In genomic region chr9:22067196-22067595, GRCh38 we compare ENCODE assay signal across 38 cellular contexts. TPM values are rescaled to one million over a fixed set of nuclear protein-coding genes. Genes with fewer than 3 reads are reported as not detected.
"Had no signal": no experiment of that assay in that cellular context is flagged by ENCODE, and none has a peak within 500 bp of the region (broad histone marks: within the 10 kb centered on the region; RNA-seq: fewer than 3 reads in every experiment).

No MANE protein-coding gene starts in this region.

- H3K4me3 ChIP-seq: ascending aorta, body of pancreas, breast epithelium, Peyer's patch, SJSA1 had no signal

- ATAC-seq: activated naive CD8-positive, alpha-beta T cell treated with anti-CD3 and anti-CD28 coated beads, Interleukin-2, amount 50 U/mL, for 24 hours; body of pancreas; PC-3; SK-N-SH treated with all-trans-retinoic acid at 6 μM for 48 hours; T-cell had no signal

- H3K9ac ChIP-seq: KMS-11 had no signal

- H3K4me2 ChIP-seq: KMS-11 had no signal

- H3K4me1 ChIP-seq: ascending aorta, body of pancreas, breast epithelium, Peyer's patch had no signal

- H3K27ac ChIP-seq: ascending aorta, body of pancreas, breast epithelium, KMS-11, Peyer's patch, SJSA1, VCaP had no signal

- H3K36me3 ChIP-seq: ascending aorta, breast epithelium, Peyer's patch, SJSA1 had no signal

- H3K9me3 ChIP-seq: ascending aorta, body of pancreas, breast epithelium, Peyer's patch, SJSA1 had no signal

- DNase-seq: activated B cell treated with CpG ODN at 0.5 μM for 24 hours; activated CD4-positive, alpha-beta memory T cell treated with anti-CD3 and anti-CD28 coated beads for 36 hours; activated CD4-positive, alpha-beta T cell treated with anti-CD3 and anti-CD28 coated beads for 4 hours; activated CD4-positive, alpha-beta T cell treated with anti-CD3 and anti-CD28 coated beads, Interleukin-2, amount 50 U/mL, for 1 hour; activated CD4-positive, CD25-positive, alpha-beta regulatory T cell treated with anti-CD3 and anti-CD28 coated beads, Interleukin-2, amount 50 U/mL, for 72 hours; activated CD8-positive, alpha-beta memory T cell treated with anti-CD3 and anti-CD28 coated beads, Interleukin-2, amount 50 U/mL, for 48 hours; activated effector memory CD4-positive, alpha-beta T cell treated with Interleukin-2 at 50 U/mL for 16 hours; activated naive CD4-positive, alpha-beta T cell treated with anti-CD3 and anti-CD28 coated beads, Interleukin-2, amount 10 ng/mL, durations not matched to agents 7 days and 5 days; activated naive CD8-positive, alpha-beta T cell treated with anti-CD3 and anti-CD28 coated beads, Interleukin-2, amount 50 U/mL, for 24 hours; activated T-cell treated with anti-CD3 and anti-CD28 coated beads, Interleukin-2, amount 50 U/mL, for 48 hours; amygdala; body of pancreas; cerebellar nuclear complex; NCI-H1105; NCI-H1417 treated with DMSO at 0.1 percent for 48 hours; NCI-H187 treated with DMSO at 0.1 percent for 48 hours; NCI-H2081; NCI-H2171 treated with DMSO at 0.1 percent for 48 hours; NCI-H226; NCI-H446 treated with DMSO at 0.1 percent for 48 hours; NCI-H524; NCI-H69; NCI-H82; NK-92 treated with Interleukin-12 subunit alpha and Interleukin-12 subunit beta, amount 100 ng/mL, for 24 hours; PC-3; Peyer's patch; RPMI8226; SHP77 treated with DMSO at 0.1 percent for 48 hours; T-cell; T-helper 2 cell; T-helper 9 cell had no signal

- H3K27me3 ChIP-seq: ascending aorta, body of pancreas, breast epithelium, Peyer's patch, SJSA1 had no signal

RNA-seq across cellular contexts. Expression of gene CDKN2B, which starts 58.1 kb away (rescaled TPM):
- total RNA-seq: MCF 10A had no signal
